1 cellular context compared by ENCODE assay signal in genomic region chr22:20031732-20032406, GRCh38.
TF ChIP-seq lines count a peak whose summit lies in the region.

No MANE protein-coding gene starts in this region.

TF ChIP-seq in WTC11, 78 proteins besides CTCF, POLR2A, EP300 and RAD21 (continued from another document):
- TF ChIP-seq ZBTB43 (CRISPR knock-in tag; IDR thresholded peaks at IDR 0.05) = no peak
- TF ChIP-seq FOXJ3 (CRISPR knock-in tag; IDR thresholded peaks at IDR 0.05; ENCODE audit: borderline replicate concordance) = no peak
- no peak for TF ChIP-seq ZNF263 (CRISPR knock-in tag; IDR thresholded peaks at IDR 0.05; ENCODE audit: low read depth)
- TF ChIP-seq E2F1 (CRISPR knock-in tag; IDR thresholded peaks at IDR 0.05) = no peak
- no peak for TF ChIP-seq E2F4 (CRISPR knock-in tag; IDR thresholded peaks at IDR 0.05; ENCODE audit: borderline replicate concordance, low read depth)
- TF ChIP-seq SOX15 (CRISPR knock-in tag; IDR thresholded peaks at IDR 0.05) = no peak
- TF ChIP-seq TEAD1 (CRISPR knock-in tag; IDR thresholded peaks at IDR 0.05) = no peak
- no peak for TF ChIP-seq AR (CRISPR knock-in tag; IDR thresholded peaks at IDR 0.05)
- no peak for TF ChIP-seq E2F5 (CRISPR knock-in tag; IDR thresholded peaks at IDR 0.05)
- TF ChIP-seq FOXP1 (CRISPR knock-in tag; IDR thresholded peaks at IDR 0.05; ENCODE audit: borderline replicate concordance) = no peak
